In genomic region chr4:22490718-22491330, GRCh38 we compare ENCODE assay signal across 32 cellular contexts. TPM values are rescaled to one million over a fixed set of nuclear protein-coding genes. Genes with fewer than 3 reads are reported as not detected.
A peak's percentile ranks its signal among the peaks of the same experiment; 100 is the strongest.
DNase-seq lines count a peak whose midpoint lies in the region; ATAC-seq, FAIRE-seq and TF ChIP-seq lines count a peak whose summit lies in the region.
"Had no signal": no experiment of that assay in that cellular context is flagged by ENCODE, and none has a peak within 500 bp of the region (broad histone marks: within the 10 kb centered on the region; RNA-seq: fewer than 3 reads in every experiment).

No MANE protein-coding gene starts in this region.

- TF ChIP-seq CTCF in WTC11 (IDR thresholded peaks at IDR 0.05) (no peak), psoas muscle (IDR thresholded peaks at IDR 0.05) (no peak), HFFc6 (IDR thresholded peaks at IDR 0.05) (no peak)

- peak; percentile 74 for ATAC-seq in WTC11
- ATAC-seq in left lobe of liver, result peak; percentile 48
- no peak for ATAC-seq in psoas muscle
- ATAC-seq in activated CD8-positive, alpha-beta memory T cell treated with anti-CD3 and anti-CD28 coated beads, Interleukin-2, amount 10 ng/mL, durations not matched to agents 7 days and 5 days, result no peak
- ATAC-seq in GM21619 (IDR thresholded peaks at IDR 0.05; ENCODE audit: unreplicated experiment), result no peak
- ATAC-seq: left lung, natural killer cell, upper lobe of right lung had no signal

- H3K4me1 Mint-ChIP-seq in WTC11, result peaks cover 66% of the 10 kb centered on the region
- peaks cover 7% of the 10 kb centered on the region for H3K4me1 Mint-ChIP-seq in HFFc6 (ENCODE audit: low read depth)
- no peaks in the 10 kb centered on the region for H3K4me1 Mint-ChIP-seq in activated CD8-positive, alpha-beta memory T cell treated with anti-CD3 and anti-CD28 coated beads, Interleukin-2, amount 10 ng/mL, durations not matched to agents 7 days and 5 days

- no peaks in the 10 kb centered on the region for H3K27me3 ChIP-seq in psoas muscle (ENCODE audit: insufficient read depth in 3 of 3, low read length in 2 of 3)
- H3K27me3 ChIP-seq: BLaER1, esophagus squamous epithelium, left lung, right atrium auricular region, upper lobe of right lung had no signal

- 30 to 51% (median 32%) methylated on average over 5 of the region's 5 CpGs for WGBS in psoas muscle, 3 donors

- H3K36me3 Mint-ChIP-seq in WTC11, result peaks cover 2% of the 10 kb centered on the region; the same call in 1 of the 2 replicates
- no peaks in the 10 kb centered on the region for H3K36me3 Mint-ChIP-seq in HFFc6 (ENCODE audit: low read depth)
- no peaks in the 10 kb centered on the region for H3K36me3 Mint-ChIP-seq in activated CD8-positive, alpha-beta memory T cell treated with anti-CD3 and anti-CD28 coated beads, Interleukin-2, amount 10 ng/mL, durations not matched to agents 7 days and 5 days
- H3K36me3 Mint-ChIP-seq: natural killer cell had no signal

- no peak for FAIRE-seq in RCC 7860 (lab: Jason Lieb, UNC)

- POLR2A ChIA-PET in WTC11 (lab: Charles Lee), result interaction anchor here (0.6 kb wide), 1 partner anchor 105 kb away, joined by 3 read pairs; no protein-coding TSS in a partner anchor

- H3K27ac Mint-ChIP-seq in WTC11 (peak overlapping the region; percentile 68), HFFc6 (no peak overlapping the region)
- H3K27ac Mint-ChIP-seq in activated CD8-positive, alpha-beta memory T cell treated with anti-CD3 and anti-CD28 coated beads, Interleukin-2, amount 10 ng/mL, durations not matched to agents 7 days and 5 days, result no peak overlapping the region
- H3K27ac Mint-ChIP-seq: activated T-helper 1 cell treated with anti-CD3 and anti-CD28 coated beads, Interleukin-12 subunit alpha, Interleukin-12 subunit beta, Interleukin-2, Interleukin-4 antibody, amounts not matched to agents 30 ng/mL and 10 ng/mL and 1 ng/mL, durations not matched to agents 14 hours and 24 hours and 36 hours; immature natural killer cell had no signal

- H3K27ac ChIP-seq in psoas muscle, result peak overlapping the region; percentile 17
- H3K27ac ChIP-seq: BLaER1, esophagus squamous epithelium, GM23248, HL-60, left lung, right atrium auricular region, upper lobe of right lung had no signal

- DNase-seq in HT-29 (ENCODE audit: low spot score) (peak; percentile 52), WTC11 (ENCODE audit: low spot score) (no peak), left lobe of liver (ENCODE audit: low spot score) (no peak), psoas muscle (no peak), RCC 7860 (ENCODE audit: low spot score) (no peak), HFFc6 (no peak)
- no peak for DNase-seq in activated CD8-positive, alpha-beta memory T cell treated with anti-CD3 and anti-CD28 coated beads, Interleukin-2, amount 10 ng/mL, durations not matched to agents 7 days and 5 days
- DNase-seq: activated CD4-positive, alpha-beta T cell treated with anti-CD3 and anti-CD28 coated beads, Interleukin-2, amount 50 U/mL, for 4 hours; activated CD8-positive, alpha-beta memory T cell treated with anti-CD3 and anti-CD28 coated beads, Interleukin-2, amount 50 U/mL, for 4 hours; activated naive CD4-positive, alpha-beta T cell treated with anti-CD3 and anti-CD28 coated beads, Interleukin-2, amount 50 U/mL, for 16 hours; amniotic stem cell; DND-41; esophagus squamous epithelium; foreskin melanocyte; GM23248; hippocampal formation; immature natural killer cell; Kasumi-1; left lung; natural killer cell; NCI-H1048; NCI-H187; NCI-H2171; NCI-H510A treated with DMSO at 0.1 percent for 48 hours; SIG-M5; stimulated activated CD4-positive, alpha-beta T cell treated with anti-CD3 and anti-CD28 coated beads, Interleukin-4, amount 100 ng/mL, for 1 hour; upper lobe of right lung had no signal

- no peaks in the 10 kb centered on the region for H3K9me3 ChIP-seq in psoas muscle
- H3K9me3 ChIP-seq: esophagus squamous epithelium, left lung, right atrium auricular region, upper lobe of right lung had no signal

- H3K9me3 Mint-ChIP-seq in WTC11 (no peaks in the 10 kb centered on the region), HFFc6 (no peaks in the 10 kb centered on the region)
- no peaks in the 10 kb centered on the region for H3K9me3 Mint-ChIP-seq in activated CD8-positive, alpha-beta memory T cell treated with anti-CD3 and anti-CD28 coated beads, Interleukin-2, amount 10 ng/mL, durations not matched to agents 7 days and 5 days (ENCODE audit: low read depth)
- H3K9me3 Mint-ChIP-seq: activated T-helper 1 cell treated with anti-CD3 and anti-CD28 coated beads, Interleukin-12 subunit alpha, Interleukin-12 subunit beta, Interleukin-2, Interleukin-4 antibody, amounts not matched to agents 30 ng/mL and 10 ng/mL and 1 ng/mL, durations not matched to agents 14 hours and 24 hours and 36 hours; immature natural killer cell; natural killer cell had no signal

- H3K4me3 Mint-ChIP-seq in WTC11 (peak overlapping the region; percentile 1; the same call in 1 of the 2 replicates), HFFc6 (no peak overlapping the region)
- no peak overlapping the region for H3K4me3 Mint-ChIP-seq in activated CD8-positive, alpha-beta memory T cell treated with anti-CD3 and anti-CD28 coated beads, Interleukin-2, amount 10 ng/mL, durations not matched to agents 7 days and 5 days
- H3K4me3 Mint-ChIP-seq: activated T-helper 1 cell treated with anti-CD3 and anti-CD28 coated beads, Interleukin-12 subunit alpha, Interleukin-12 subunit beta, Interleukin-2, Interleukin-4 antibody, amounts not matched to agents 30 ng/mL and 10 ng/mL and 1 ng/mL, durations not matched to agents 14 hours and 24 hours and 36 hours; immature natural killer cell; natural killer cell had no signal

- no peak overlapping the region for H3K4me3 ChIP-seq in psoas muscle
- H3K4me3 ChIP-seq: BLaER1, esophagus squamous epithelium, GM23248, left lung, right atrium auricular region, upper lobe of right lung had no signal

- CTCF ChIA-PET in WTC11 (lab: Charles Lee), result interaction anchor here (1.1 kb wide), 1 partner anchor 15 kb away, joined by 3 read pairs; no protein-coding TSS in a partner anchor
- CTCF ChIA-PET in activated CD8-positive, alpha-beta memory T cell treated with anti-CD3 and anti-CD28 coated beads, Interleukin-2, amount 10 ng/mL, durations not matched to agents 7 days and 5 days (lab: Charles Lee), result no interaction called here

- intact Hi-C loops in psoas muscle (cut with DNase I), result no loop called here

- no peaks in the 10 kb centered on the region for H3K36me3 ChIP-seq in psoas muscle (ENCODE audit: insufficient read depth in 1 of 2, low read depth in 1 of 2)
- H3K36me3 ChIP-seq: esophagus squamous epithelium, left lung, right atrium auricular region, upper lobe of right lung had no signal

- peaks cover 57% of the 10 kb centered on the region for H3K4me1 ChIP-seq in psoas muscle
- H3K4me1 ChIP-seq: left lung, upper lobe of right lung had no signal

- H3K27me3 Mint-ChIP-seq in WTC11 (ENCODE audit: low read depth) (no peaks in the 10 kb centered on the region), HFFc6 (ENCODE audit: insufficient read depth) (peaks cover 2% of the 10 kb centered on the region)
- H3K27me3 Mint-ChIP-seq in activated CD8-positive, alpha-beta memory T cell treated with anti-CD3 and anti-CD28 coated beads, Interleukin-2, amount 10 ng/mL, durations not matched to agents 7 days and 5 days, result no peaks in the 10 kb centered on the region

TF ChIP-seq in WTC11, 78 proteins besides CTCF, POLR2A, EP300 and RAD21 (continues in another document):
- TF ChIP-seq ZNF396 (CRISPR knock-in tag; IDR thresholded peaks at IDR 0.05; ENCODE audit: borderline replicate concordance), result no peak
- no peak for TF ChIP-seq KAT7 (CRISPR knock-in tag; IDR thresholded peaks at IDR 0.05; ENCODE audit: borderline replicate concordance)
- TF ChIP-seq CREB1 (CRISPR knock-in tag; IDR thresholded peaks at IDR 0.05), result no peak
- TF ChIP-seq USF1 (CRISPR knock-in tag; IDR thresholded peaks at IDR 0.05), result no peak
- TF ChIP-seq RORB (CRISPR knock-in tag; IDR thresholded peaks at IDR 0.05), result no peak
- TF ChIP-seq, protein P1, sequence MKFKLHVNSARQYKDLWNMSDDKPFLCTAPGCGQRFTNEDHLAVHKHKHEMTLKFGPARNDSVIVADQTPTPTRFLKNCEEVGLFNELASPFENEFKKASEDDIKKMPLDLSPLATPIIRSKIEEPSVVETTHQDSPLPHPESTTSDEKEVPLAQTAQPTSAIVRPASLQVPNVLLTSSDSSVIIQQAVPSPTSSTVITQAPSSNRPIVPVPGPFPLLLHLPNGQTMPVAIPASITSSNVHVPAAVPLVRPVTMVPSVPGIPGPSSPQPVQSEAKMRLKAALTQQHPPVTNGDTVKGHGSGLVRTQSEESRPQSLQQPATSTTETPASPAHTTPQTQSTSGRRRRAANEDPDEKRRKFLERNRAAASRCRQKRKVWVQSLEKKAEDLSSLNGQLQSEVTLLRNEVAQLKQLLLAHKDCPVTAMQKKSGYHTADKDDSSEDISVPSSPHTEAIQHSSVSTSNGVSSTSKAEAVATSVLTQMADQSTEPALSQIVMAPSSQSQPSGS (CRISPR knock-in tag; IDR thresholded peaks at IDR 0.05; ENCODE audit: borderline replicate concordance, low read depth), result no peak
- no peak for TF ChIP-seq FOXP1 (CRISPR knock-in tag; IDR thresholded peaks at IDR 0.05; ENCODE audit: borderline replicate concordance)
- TF ChIP-seq IRF2 (CRISPR knock-in tag; IDR thresholded peaks at IDR 0.05; ENCODE audit: borderline replicate concordance, low read depth), result no peak
- TF ChIP-seq TCF7 (CRISPR knock-in tag; IDR thresholded peaks at IDR 0.05; ENCODE audit: low read depth), result no peak

RNA-seq across cellular contexts. Expression of gene ADGRA3, which starts 25.0 kb away (rescaled TPM):
- 18.9 and 22.9 TPM in 2 replicates for total RNA-seq in HT-29 (2014; rRNA removed; shearing (Covaris generic))
- 40.5 to 48.3 TPM (median 47.9 TPM) in 3 replicates for total RNA-seq in WTC11 (2021)
- 73.5 TPM for total RNA-seq in left lobe of liver
- total RNA-seq in psoas muscle, result 10 to 100 TPM; 19.0 to 32.1 (median 23.2) TPM
- polyA plus RNA-seq in psoas muscle, result 10 to 100 TPM in 2 of 3 donors, 1 to 10 TPM in 1; 7.4 to 17.5 (median 16.9) TPM
- total RNA-seq in HFFc6 (2021; fragmentation: NEBNext Ultra II Directional; extraction: Animal tissue kit (Norgen Biotek cat#: 25700)), result 10 to 100 TPM; 15.1 to 19.0 (median 17.7) TPM
- 1 to 10 TPM in 1 of 2 experiments, under 1 TPM in 1; 0.53 to 1.3 TPM for total RNA-seq in activated CD8-positive, alpha-beta memory T cell treated with anti-CD3 and anti-CD28 coated beads, Interleukin-2, amount 10 ng/mL, durations not matched to agents 7 days and 5 days

Comparison
In these comparisons a context has a peak if more than half of its experiments do, and no peak if none do; other contexts are left out.
1. ATAC-seq: peak in WTC11 (single experiment) and left lobe of liver (single experiment); none in psoas muscle (0 of 4), activated CD8-positive, alpha-beta memory T cell treated with anti-CD3 and anti-CD28 coated beads, Interleukin-2, amount 10 ng/mL, durations not matched to agents 7 days and 5 days (single experiment) and GM21619 (single experiment).